In the genomic region with DNA sequence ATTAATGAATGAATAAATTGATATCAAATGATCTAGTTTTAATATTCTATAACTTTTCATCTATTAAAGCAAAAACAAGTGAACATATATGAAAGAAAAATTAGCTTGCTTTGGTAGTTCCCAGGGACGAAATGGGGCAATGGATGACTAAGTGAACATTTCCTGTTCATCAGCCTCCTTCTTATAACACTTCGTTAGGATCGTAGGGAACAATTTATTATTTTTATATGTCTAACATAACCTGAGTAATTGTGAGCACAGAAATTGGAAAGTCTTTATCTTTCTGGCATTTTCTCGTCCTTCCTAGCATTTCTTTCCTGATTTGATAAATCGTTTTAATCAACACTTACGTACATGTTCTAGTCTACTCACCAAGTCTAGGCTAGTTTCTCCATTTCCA, we compare ENCODE assay signal across 32 cellular contexts. TPM values are rescaled to one million over a fixed set of nuclear protein-coding genes. Genes with fewer than 3 reads are reported as not detected.
"Had no signal": no experiment of that assay in that cellular context is flagged by ENCODE, and none has a peak within 500 bp of the region (broad histone marks: within the 10 kb centered on the region; RNA-seq: fewer than 3 reads in every experiment).

No MANE protein-coding gene starts in this region.

- H3K4me1 ChIP-seq: body of pancreas, SJCRH30 had no signal

- DNase-seq: activated CD4-positive, alpha-beta T cell treated with anti-CD3 and anti-CD28 coated beads, Interleukin-2, amount 10 ng/mL, durations not matched to agents 24 days and 14 days; activated CD4-positive, alpha-beta T cell treated with anti-CD3 and anti-CD28 coated beads, Interleukin-2, amount 50 U/mL, for 4 hours; activated CD8-positive, alpha-beta T cell treated with anti-CD3 and anti-CD28 coated beads for 36 hours; activated effector memory CD4-positive, alpha-beta T cell treated with anti-CD3 and anti-CD28 coated beads, Interleukin-2, amount 50 U/mL, for 16 hours; activated naive CD4-positive, alpha-beta T cell; activated naive CD4-positive, alpha-beta T cell treated with anti-CD3 and anti-CD28 coated beads, Interleukin-2, amount 50 U/mL, for 16 hours; activated naive CD8-positive, alpha-beta T cell treated with anti-CD3 and anti-CD28 coated beads for 36 hours; activated T-cell treated with anti-CD3 and anti-CD28 coated beads, Interleukin-2, amount 50 U/mL, for 1 hour; activated T-cell treated with anti-CD3 and anti-CD28 coated beads, Interleukin-2, amount 50 U/mL, for 72 hours; amniotic stem cell; aorta; body of pancreas; central memory CD4-positive, alpha-beta T cell; Karpas-422; MG63; NCI-H1092; NCI-H1436 treated with DMSO at 0.1 percent for 48 hours; NCI-H2029; NCI-H345; NCI-H526; NCI-H748 treated with DMSO at 0.1 percent for 48 hours; NK-92 treated with Interleukin-12 subunit alpha and Interleukin-12 subunit beta, amount 100 ng/mL, for 24 hours; PC-9; SHP77; SJCRH30; T1000 had no signal

- H3K36me3 Mint-ChIP-seq: activated naive CD8-positive, alpha-beta T cell treated with anti-CD3 and anti-CD28 coated beads for 36 hours had no signal

- H3K4me3 ChIP-seq: body of pancreas, breast epithelium, MG63, PC-9, SJCRH30, SK-N-MC had no signal

- FAIRE-seq: RCC 7860, TTC549 had no signal

- ATAC-seq: activated CD8-positive, alpha-beta T cell treated with anti-CD3 and anti-CD28 coated beads for 36 hours; activated T-cell treated with anti-CD3 and anti-CD28 coated beads, Interleukin-2, amount 50 U/mL, for 72 hours; activated T-helper 17 cell treated with anti-CD3 and anti-CD28 coated beads, Interleukin-2, amount 50 U/mL, for 72 hours; body of pancreas had no signal

- H3K27me3 ChIP-seq: body of pancreas, breast epithelium, MG63, SJCRH30 had no signal

- H3K27ac Mint-ChIP-seq: activated CD4-positive, alpha-beta T cell treated with anti-CD3 and anti-CD28 coated beads, Interleukin-2, amount 10 ng/mL, durations not matched to agents 24 days and 14 days; activated CD8-positive, alpha-beta T cell treated with anti-CD3 and anti-CD28 coated beads for 36 hours; activated naive CD8-positive, alpha-beta T cell treated with anti-CD3 and anti-CD28 coated beads for 36 hours; activated T-cell treated with anti-CD3 and anti-CD28 coated beads, Interleukin-2, amount 50 U/mL, for 72 hours; activated T-helper 17 cell treated with anti-CD3 and anti-CD28 coated beads, Interleukin-2, amount 50 U/mL, for 72 hours had no signal

- H3K9me3 Mint-ChIP-seq: activated CD4-positive, alpha-beta T cell treated with anti-CD3 and anti-CD28 coated beads, Interleukin-2, amount 10 ng/mL, durations not matched to agents 24 days and 14 days; activated CD8-positive, alpha-beta T cell treated with anti-CD3 and anti-CD28 coated beads for 36 hours; activated naive CD8-positive, alpha-beta T cell treated with anti-CD3 and anti-CD28 coated beads for 36 hours; activated T-cell treated with anti-CD3 and anti-CD28 coated beads, Interleukin-2, amount 50 U/mL, for 72 hours; activated T-helper 17 cell treated with anti-CD3 and anti-CD28 coated beads, Interleukin-2, amount 50 U/mL, for 72 hours had no signal

- H3K4me3 Mint-ChIP-seq: activated CD4-positive, alpha-beta T cell treated with anti-CD3 and anti-CD28 coated beads, Interleukin-2, amount 10 ng/mL, durations not matched to agents 24 days and 14 days; activated CD8-positive, alpha-beta T cell treated with anti-CD3 and anti-CD28 coated beads for 36 hours; activated naive CD8-positive, alpha-beta T cell treated with anti-CD3 and anti-CD28 coated beads for 36 hours; activated T-cell treated with anti-CD3 and anti-CD28 coated beads, Interleukin-2, amount 50 U/mL, for 72 hours; activated T-helper 17 cell treated with anti-CD3 and anti-CD28 coated beads, Interleukin-2, amount 50 U/mL, for 72 hours had no signal

- H3K9me3 ChIP-seq: body of pancreas, breast epithelium, MG63, SJCRH30 had no signal

- H2AFZ ChIP-seq: PC-9 had no signal

- H3K36me3 ChIP-seq: breast epithelium, MG63, SJCRH30 had no signal

- H3K27ac ChIP-seq: body of pancreas, PC-9, SJCRH30, SK-N-MC had no signal

- H3K4me2 ChIP-seq: PC-9 had no signal

RNA-seq across cellular contexts. Expression of a gene that starts 59.1 kb away (rescaled TPM):
- total RNA-seq: T-helper 2 cell treated with Interferon-gamma antibody and Interleukin-4, amounts not matched to agents 100 ng/mL and 5 ng/mL, for 36 hours had no signal
